In the genomic region with DNA sequence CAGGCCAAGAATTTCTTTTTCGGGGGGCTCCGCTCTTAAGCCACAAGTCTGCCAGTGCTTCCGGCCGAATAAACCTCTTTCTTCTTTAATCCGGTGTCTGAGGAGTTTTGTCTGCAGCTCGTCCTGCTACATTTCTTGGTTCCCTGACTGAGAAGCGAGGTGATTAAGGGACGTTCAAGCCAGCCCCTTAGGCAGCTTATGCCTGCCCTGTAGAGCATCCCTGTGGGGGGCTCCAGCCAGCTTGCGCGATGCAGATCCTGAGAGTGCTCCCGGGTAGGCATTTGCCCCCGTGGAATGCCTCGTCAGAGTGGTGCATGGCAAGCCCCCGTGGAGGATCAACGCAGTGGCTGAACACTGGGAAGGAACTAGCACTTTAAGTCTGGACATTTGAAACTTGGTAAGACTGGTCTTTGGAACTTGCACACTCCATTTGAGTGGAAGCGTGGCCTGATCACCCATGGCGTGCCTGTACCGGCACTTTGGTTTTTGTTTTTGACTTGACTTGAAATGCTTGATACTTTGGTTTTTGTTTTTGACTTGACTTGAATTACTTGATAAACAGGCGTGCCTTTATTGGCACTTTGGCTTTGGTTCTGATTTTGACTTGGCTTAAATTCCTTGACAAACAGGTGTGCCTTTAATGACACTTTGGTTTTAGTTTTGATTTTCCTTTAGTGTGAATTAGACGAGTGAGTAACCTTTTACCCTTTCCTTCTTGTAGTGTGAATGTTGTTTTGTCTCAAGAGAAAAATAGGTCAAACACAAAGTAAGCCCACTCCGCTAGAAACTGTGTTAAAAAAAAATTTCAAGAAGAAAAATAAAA, we compare ENCODE assay signal across 15 cellular contexts. TPM values are rescaled to one million over a fixed set of nuclear protein-coding genes. Genes with fewer than 3 reads are reported as not detected.
DNase-seq lines count a peak whose midpoint lies in the region; ATAC-seq, FAIRE-seq and TF ChIP-seq lines count a peak whose summit lies in the region.
"Had no signal": no experiment of that assay in that cellular context is flagged by ENCODE, and none has a peak within 500 bp of the region (broad histone marks: within the 10 kb centered on the region; RNA-seq: fewer than 3 reads in every experiment).

No MANE protein-coding gene starts in this region.

- H3K36me3 Mint-ChIP-seq in activated naive CD8-positive, alpha-beta T cell, result peaks cover 3% of the 10 kb centered on the region
- H3K36me3 Mint-ChIP-seq in naive B cell (no peaks in the 10 kb centered on the region), HFFc6 (ENCODE audit: low read depth) (no peaks in the 10 kb centered on the region)

- no peak for DNase-seq in GM06990 (ENCODE audit: extremely low read depth, insufficient read length)
- DNase-seq in naive B cell, result no peak
- no peak for DNase-seq in GM12892 (ENCODE audit: insufficient read length)
- DNase-seq in mucosa of gallbladder (ENCODE audit: low spot score), result no peak
- DNase-seq in NCI-H1048 (lab: John Stamatoyannopoulos, UW), result no peak
- no peak for DNase-seq in HFFc6
- DNase-seq: activated CD8-positive, alpha-beta memory T cell treated with anti-CD3 and anti-CD28 coated beads for 24 hours; GDM1; hypothalamus; mesenchymal stem cell; SK-N-SH had no signal

- peaks cover 42% of the 10 kb centered on the region for H3K79me2 ChIP-seq in ACC112 (ENCODE audit: control insufficient read depth, insufficient read depth, low read length, unreplicated experiment)

- peaks cover 45% of the 10 kb centered on the region for H3K4me1 Mint-ChIP-seq in activated naive CD8-positive, alpha-beta T cell (ENCODE audit: low read depth)
- H3K4me1 Mint-ChIP-seq in naive B cell, result peaks cover 38 to 53% (median 51%) of the 10 kb centered on the region in 3 donors
- peaks cover 20% of the 10 kb centered on the region for H3K4me1 Mint-ChIP-seq in HFFc6 (ENCODE audit: low read depth)

- H3K27me3 ChIP-seq in ACC112 (ENCODE audit: insufficient read depth, low read length), result no peaks in the 10 kb centered on the region
- H3K27me3 ChIP-seq in GM06990 (replicated peaks; ENCODE audit: control insufficient read depth, insufficient read depth, low read length), result no peaks in the 10 kb centered on the region

- H3K4me3 Mint-ChIP-seq in activated naive CD8-positive, alpha-beta T cell, result peak overlapping the region; percentile 84
- H3K4me3 Mint-ChIP-seq in naive B cell (peak overlapping the region in 6 of 8 donors; percentile 25 to 100 (median 79)), HFFc6 (no peak overlapping the region)

- no peaks in the 10 kb centered on the region for H3K36me3 ChIP-seq in ACC112 (ENCODE audit: insufficient read depth, low read length)
- peaks cover 4% of the 10 kb centered on the region; the same call in 1 of the 2 replicates for H3K36me3 ChIP-seq in GM06990 (ENCODE audit: control insufficient read depth, insufficient read depth, low read length)

- H3K4me3 ChIP-seq in ACC112 (ENCODE audit: low read depth, low read length) (peak overlapping the region; percentile 86; the same call in 1 of the 2 replicates), GM06990 (replicated peaks; ENCODE audit: low read depth, low read length) (peak overlapping the region; percentile 59)

- TF ChIP-seq CTCF in GM06990 (IDR thresholded peaks at IDR 0.05; ENCODE audit: insufficient read depth, low read length, poor library complexity, severe bottlenecking) (no peak), HFFc6 (IDR thresholded peaks at IDR 0.05) (no peak)

- no peak for TF ChIP-seq POLR2A in GM12892 (IDR thresholded peaks at IDR 0.05; ENCODE audit: low read depth, low read length)

- H2AFZ ChIP-seq in ACC112 (ENCODE audit: low read length, unreplicated experiment), result no peak overlapping the region

- no peaks in the 10 kb centered on the region for H3K9me3 Mint-ChIP-seq in activated naive CD8-positive, alpha-beta T cell (ENCODE audit: low read depth)
- H3K9me3 Mint-ChIP-seq in naive B cell, result no peaks in the 10 kb centered on the region
- no peaks in the 10 kb centered on the region for H3K9me3 Mint-ChIP-seq in HFFc6

- no peak for ATAC-seq in naive B cell (ENCODE audit: low read depth in 2 of 2)

- H3K4me1 ChIP-seq in ACC112 (ENCODE audit: control insufficient read depth, insufficient read depth, low read length, unreplicated experiment), result peaks cover 31% of the 10 kb centered on the region

- H3K27ac Mint-ChIP-seq in activated naive CD8-positive, alpha-beta T cell, result peak overlapping the region; percentile 86
- H3K27ac Mint-ChIP-seq in naive B cell (peak overlapping the region in 4 of 6 donors; percentile 36 to 93 (median 80)), HFFc6 (no peak overlapping the region)

- FAIRE-seq in GM12892 (lab: Jason Lieb, UNC), result no peak

- no peak overlapping the region for H3K27ac ChIP-seq in ACC112 (ENCODE audit: low read depth, low read length)
- H3K27ac ChIP-seq: epithelial cell of prostate, HL-60 had no signal

- H3K27me3 Mint-ChIP-seq in activated naive CD8-positive, alpha-beta T cell, result no peaks in the 10 kb centered on the region
- H3K27me3 Mint-ChIP-seq in naive B cell, result no peaks in the 10 kb centered on the region
- no peaks in the 10 kb centered on the region for H3K27me3 Mint-ChIP-seq in HFFc6 (ENCODE audit: insufficient read depth)

RNA-seq across cellular contexts. Expression of a gene that starts 6.1 kb away (rescaled TPM):
- polyA plus RNA-seq in naive B cell (ENCODE audit: low read depth in 6 of 6), result 10 to 100 TPM; 10.1 to 17.1 (median 14.7) TPM
- polyA plus RNA-seq in GM12892 (2012; ENCODE audit: missing spikeins), result 11.6 TPM
- total RNA-seq in mucosa of gallbladder, result 29.0 TPM
- total RNA-seq in HFFc6 (2021; fragmentation: NEBNext Ultra II Directional; extraction: Animal tissue kit (Norgen Biotek cat#: 25700)), result 10 to 100 TPM; 18.6 to 23.2 (median 19.9) TPM

RNA-seq across cellular contexts. Expression of a gene that starts 6.1 kb away (rescaled TPM):
- 10 to 100 TPM in 4 of 6 donors, 1 to 10 TPM in 2; 3.0 to 17.0 (median 13.2) TPM for polyA plus RNA-seq in naive B cell (ENCODE audit: low read depth in 6 of 6)
- polyA plus RNA-seq in GM12892 (2012; ENCODE audit: missing spikeins), result 7.0 TPM
- 22.8 TPM for total RNA-seq in mucosa of gallbladder
- total RNA-seq in HFFc6 (2021; fragmentation: NEBNext Ultra II Directional; extraction: Animal tissue kit (Norgen Biotek cat#: 25700)), result 10 to 100 TPM in 3 of 6 experiments, 1 to 10 TPM in 3; 8.8 to 10.7 (median 10.0) TPM
